Comparison of ENCODE assay signal across 16 cellular contexts in genomic region chr9:94181782-94182181, GRCh38.
DNase-seq lines count a peak whose midpoint lies in the region; ATAC-seq and TF ChIP-seq lines count a peak whose summit lies in the region.
"Had no signal": no experiment of that assay in that cellular context is flagged by ENCODE, and none has a peak within 500 bp of the region (broad histone marks: within the 10 kb centered on the region; RNA-seq: fewer than 3 reads in every experiment).

No MANE protein-coding gene starts in this region.

- H3K9me2 ChIP-seq in OCI-LY1 (ENCODE audit: low read depth, low read length), result no peaks in the 10 kb centered on the region

- no peak overlapping the region for H3K4me3 Mint-ChIP-seq in CD4-positive, alpha-beta T cell
- H3K4me3 Mint-ChIP-seq in endodermal cell, result no peak overlapping the region
- no peak overlapping the region for H3K4me3 Mint-ChIP-seq in nephron
- H3K4me3 Mint-ChIP-seq: activated CD4-positive, alpha-beta T cell treated with anti-CD3 and anti-CD28 coated beads for 36 hours; activated T-cell treated with anti-CD3 and anti-CD28 coated beads, Interleukin-2, amount 50 U/mL, for 4 hours; T-helper 2 cell treated with Interferon-gamma antibody and Interleukin-4, amounts not matched to agents 5 μg/mL and 100 μg/mL, for 36 hours had no signal

- H3K4me1 Mint-ChIP-seq in CD4-positive, alpha-beta T cell (ENCODE audit: low read depth), result peaks cover 54% of the 10 kb centered on the region
- H3K4me1 Mint-ChIP-seq in endodermal cell (peaks cover 23% of the 10 kb centered on the region), nephron (peaks cover 37% of the 10 kb centered on the region)

- H3K9me3 Mint-ChIP-seq in CD4-positive, alpha-beta T cell, result no peaks in the 10 kb centered on the region
- H3K9me3 Mint-ChIP-seq in endodermal cell (peaks cover 1% of the 10 kb centered on the region), nephron (peaks cover 6% of the 10 kb centered on the region)
- H3K9me3 Mint-ChIP-seq: activated T-cell treated with anti-CD3 and anti-CD28 coated beads, Interleukin-2, amount 50 U/mL, for 4 hours; T-helper 2 cell treated with Interferon-gamma antibody and Interleukin-4, amounts not matched to agents 5 μg/mL and 100 μg/mL, for 36 hours had no signal

- H3K27me3 ChIP-seq in CD4-positive, alpha-beta T cell (ENCODE audit: control insufficient read depth, insufficient read depth, low read length), result no peaks in the 10 kb centered on the region
- H3K27me3 ChIP-seq in OCI-LY1 (ENCODE audit: insufficient read depth, low read length) (no peaks in the 10 kb centered on the region), endodermal cell (ENCODE audit: control insufficient read depth, insufficient read depth, low read length, poor library complexity, severe bottlenecking) (no peaks in the 10 kb centered on the region)
- H3K27me3 ChIP-seq: ovary had no signal

- H3K79me2 ChIP-seq in OCI-LY1 (ENCODE audit: insufficient read depth, low read length), result peaks cover 6% of the 10 kb centered on the region

- no peak overlapping the region for H2AFZ ChIP-seq in OCI-LY1 (ENCODE audit: low read length)

- H3F3A ChIP-seq in OCI-LY1 (ENCODE audit: insufficient read depth, low read length), result no peaks in the 10 kb centered on the region; the same call in 1 of the 2 replicates

- intact Hi-C loops in CD4-positive, alpha-beta T cell (cut with DNase I, micrococcal nuclease), result no loop called here

- H3K36me3 Mint-ChIP-seq in CD4-positive, alpha-beta T cell (ENCODE audit: low read depth), result peaks cover 44% of the 10 kb centered on the region
- H3K36me3 Mint-ChIP-seq in endodermal cell (ENCODE audit: low read depth), result peaks cover 56% of the 10 kb centered on the region
- peaks cover 69% of the 10 kb centered on the region for H3K36me3 Mint-ChIP-seq in nephron (ENCODE audit: low read depth)

- H3K4me1 ChIP-seq in OCI-LY1 (ENCODE audit: insufficient read depth, low read length, severe bottlenecking), result peaks cover 16% of the 10 kb centered on the region
- H3K4me1 ChIP-seq in endodermal cell (ENCODE audit: control insufficient read depth, insufficient read depth, low read length), result no peaks in the 10 kb centered on the region

- H3K9ac ChIP-seq in OCI-LY1 (ENCODE audit: low read length) (no peak overlapping the region), endodermal cell (ENCODE audit: extremely low read depth, low read length, poor library complexity, severe bottlenecking) (no peak overlapping the region)

- 95 to 100% methylated on average over 1 to 2 of the region's 2 CpGs for WGBS in endodermal cell (ENCODE audit: insufficient coverage in 1 of 2, insufficient read length in 1 of 2), 2 experiments

- no peak overlapping the region for H3K27ac ChIP-seq in CD4-positive, alpha-beta T cell (ENCODE audit: low read depth, low read length)
- H3K27ac ChIP-seq in OCI-LY1 (ENCODE audit: low read depth, low read length, poor library complexity, severe bottlenecking) (peak overlapping the region; percentile 35), endodermal cell (ENCODE audit: low read depth, low read length) (peak overlapping the region; percentile 25)
- H3K27ac ChIP-seq: ovary had no signal

- CTCF ChIA-PET in CD4-positive, alpha-beta T cell (lab: Charles Lee), result no interaction called here

- H4K20me1 ChIP-seq in OCI-LY1 (ENCODE audit: insufficient read depth, low read length), result peaks cover 3% of the 10 kb centered on the region; the same call in 1 of the 2 replicates

- ATAC-seq in CD4-positive, alpha-beta T cell (ENCODE audit: poor library complexity), result no peak
- ATAC-seq in GM19023 (IDR thresholded peaks at IDR 0.05; ENCODE audit: unreplicated experiment), result no peak
- ATAC-seq in HG03159 (IDR thresholded peaks at IDR 0.05; ENCODE audit: unreplicated experiment), result no peak
- ATAC-seq: activated CD4-positive, alpha-beta T cell treated with anti-CD3 and anti-CD28 coated beads for 36 hours; activated T-cell treated with anti-CD3 and anti-CD28 coated beads, Interleukin-2, amount 50 U/mL, for 4 hours had no signal

- DNase-seq in CD4-positive, alpha-beta T cell, result no peak
- peak; percentile 42 for DNase-seq in endodermal cell
- no peak for DNase-seq in NCI-H748 treated with DMSO at 0.1 percent for 48 hours (lab: John Stamatoyannopoulos, UW)
- DNase-seq: activated CD4-positive, alpha-beta T cell treated with anti-CD3 and anti-CD28 coated beads for 36 hours; activated T-cell treated with anti-CD3 and anti-CD28 coated beads, Interleukin-2, amount 50 U/mL, for 4 hours; anterior cingulate cortex; C1 segment of cervical spinal cord; NCI-H1694; NCI-H510A treated with DMSO at 0.1 percent for 48 hours; ovary had no signal

- POLR2A ChIA-PET in CD4-positive, alpha-beta T cell (lab: Charles Lee), result interaction anchor here (0.6 to 0.7 kb wide), 2 partner anchors 9 to 16 kb away, joined by 3 read pairs; no protein-coding TSS in a partner anchor

- TF ChIP-seq CTCF in CD4-positive, alpha-beta T cell (IDR thresholded peaks at IDR 0.05), result no peak
- TF ChIP-seq CTCF in OCI-LY1 (IDR thresholded peaks at IDR 0.05; ENCODE audit: low read length) (no peak), endodermal cell (conservative IDR thresholded peaks at IDR 0.05) (no peak), nephron (IDR thresholded peaks at IDR 0.05; ENCODE audit: unreplicated experiment in 3 of 3) (no peak)

- no peaks in the 10 kb centered on the region for H3K9me3 ChIP-seq in CD4-positive, alpha-beta T cell (ENCODE audit: control insufficient read depth, low read length)
- H3K9me3 ChIP-seq in OCI-LY1 (ENCODE audit: low read length) (no peaks in the 10 kb centered on the region), endodermal cell (ENCODE audit: control insufficient read depth, low read length) (peaks cover under 1% of the 10 kb centered on the region)
- H3K9me3 ChIP-seq: ovary had no signal

- no peak overlapping the region for H3K4me2 ChIP-seq in OCI-LY1 (ENCODE audit: low read length)

- H3K27me3 Mint-ChIP-seq in CD4-positive, alpha-beta T cell, result no peaks in the 10 kb centered on the region
- H3K27me3 Mint-ChIP-seq in endodermal cell (ENCODE audit: insufficient read depth), result no peaks in the 10 kb centered on the region
- no peaks in the 10 kb centered on the region for H3K27me3 Mint-ChIP-seq in nephron (ENCODE audit: low read depth)
- H3K27me3 Mint-ChIP-seq: activated CD4-positive, alpha-beta T cell treated with anti-CD3 and anti-CD28 coated beads for 36 hours had no signal

- H3K4me3 ChIP-seq in OCI-LY1 (ENCODE audit: low read depth, low read length, poor library complexity, severe bottlenecking), result no peak overlapping the region
- H3K4me3 ChIP-seq in endodermal cell (ENCODE audit: low read length), result no peak overlapping the region
- H3K4me3 ChIP-seq: lung, ovary had no signal

- peak overlapping the region; percentile 68 for H3K27ac Mint-ChIP-seq in CD4-positive, alpha-beta T cell
- H3K27ac Mint-ChIP-seq in endodermal cell (peak overlapping the region; percentile 16), nephron (peak overlapping the region; percentile 31 to 55 (median 49))
- H3K27ac Mint-ChIP-seq: T-helper 2 cell treated with Interferon-gamma antibody and Interleukin-4, amounts not matched to agents 5 μg/mL and 100 μg/mL, for 36 hours had no signal

- H3K36me3 ChIP-seq in OCI-LY1 (ENCODE audit: insufficient read depth, low read length) (peaks cover 28% of the 10 kb centered on the region), endodermal cell (ENCODE audit: control insufficient read depth, insufficient read depth, low read length) (peaks cover 65% of the 10 kb centered on the region)
- H3K36me3 ChIP-seq: ovary had no signal

Comparison
In these comparisons a context has a peak if more than half of its experiments do, and no peak if none do; other contexts are left out.
1. H3K27ac Mint-ChIP-seq: peak in every context shown above with its lines; median percentile 68 in CD4-positive, alpha-beta T cell; 49 in nephron; 16 in endodermal cell.